In genomic region chr17:8867361-8867981, GRCh38 we compare ENCODE assay signal across 10 cellular contexts. TPM values are rescaled to one million over a fixed set of nuclear protein-coding genes. Genes with fewer than 3 reads are reported as not detected.
A peak's percentile ranks its signal among the peaks of the same experiment; 100 is the strongest.
DNase-seq lines count a peak whose midpoint lies in the region; TF ChIP-seq lines count a peak whose summit lies in the region.
"Had no signal": no experiment of that assay in that cellular context is flagged by ENCODE, and none has a peak within 500 bp of the region (broad histone marks: within the 10 kb centered on the region; RNA-seq: fewer than 3 reads in every experiment).

A gene with protein sequence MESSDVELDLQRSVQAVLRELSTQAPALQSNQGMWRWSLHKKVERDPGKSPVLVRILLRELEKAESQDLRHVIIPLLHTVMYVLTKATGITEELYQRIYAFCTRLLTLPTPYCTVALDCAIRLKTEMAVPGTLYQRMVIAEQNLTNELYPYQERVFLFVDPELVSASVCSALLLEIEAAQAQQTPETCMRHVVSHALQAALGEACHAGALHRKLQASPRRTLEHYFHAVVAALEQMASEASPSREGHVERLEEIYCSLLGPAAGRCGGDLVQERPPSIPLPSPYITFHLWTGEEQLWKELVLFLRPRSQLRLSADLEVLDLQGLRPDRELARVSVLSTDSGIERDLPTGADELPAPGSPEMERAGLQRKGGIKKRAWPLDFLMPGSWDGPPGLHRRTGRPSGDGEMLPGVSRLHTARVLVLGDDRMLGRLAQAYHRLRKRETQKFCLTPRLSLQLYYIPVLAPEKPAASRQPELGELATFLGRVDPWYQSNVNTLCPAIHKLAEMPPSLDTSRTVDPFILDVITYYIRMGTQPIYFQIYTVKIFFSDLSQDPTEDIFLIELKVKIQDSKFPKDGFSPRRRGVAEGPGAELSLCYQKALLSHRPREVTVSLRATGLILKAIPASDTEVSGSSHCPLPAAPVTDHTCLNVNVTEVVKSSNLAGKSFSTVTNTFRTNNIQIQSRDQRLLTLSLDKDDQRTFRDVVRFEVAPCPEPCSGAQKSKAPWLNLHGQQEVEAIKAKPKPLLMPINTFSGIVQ (minus strand): TSS chr17:8867674. CDS start chr17:8849794, 17,880 bp downstream.

- H3K36me3 Mint-ChIP-seq in endodermal cell (ENCODE audit: low read depth), result peaks cover 9% of the 10 kb centered on the region

- H3K9ac ChIP-seq in endodermal cell (ENCODE audit: extremely low read depth, low read length, poor library complexity, severe bottlenecking) (no peak within 1 kb of the TSS), subcutaneous abdominal adipose tissue (ENCODE audit: low read length in 5 of 5) (peak within 1 kb of the TSS in 3 of 5 donors; percentile 26 to 60 (median 48)), Karpas-422 (ENCODE audit: low read length) (no peak within 1 kb of the TSS)

- H3K27me3 ChIP-seq in endodermal cell (ENCODE audit: control insufficient read depth, insufficient read depth, low read length, poor library complexity, severe bottlenecking), result no peaks in the 10 kb centered on the region
- H3K27me3 ChIP-seq in subcutaneous abdominal adipose tissue (ENCODE audit: control insufficient read depth in 5 of 5, insufficient read depth in 4 of 5, low read length in 5 of 5), result peaks cover 0 to 8% (median 2%) of the 10 kb centered on the region in 5 donors
- H3K27me3 ChIP-seq in Karpas-422 (ENCODE audit: low read length), result no peaks in the 10 kb centered on the region
- H3K27me3 ChIP-seq: BE2C had no signal

- no peak for TF ChIP-seq CTCF in endodermal cell (conservative IDR thresholded peaks at IDR 0.05)

- H3K4me3 Mint-ChIP-seq in endodermal cell, result no peak within 1 kb of the TSS

- H2AFZ ChIP-seq in Karpas-422 (ENCODE audit: low read length), result no peak within 1 kb of the TSS

- H3K27ac Mint-ChIP-seq in endodermal cell, result no peak within 1 kb of the TSS

- H3K27ac ChIP-seq in endodermal cell (ENCODE audit: low read depth, low read length), result no peak within 1 kb of the TSS
- no peak within 1 kb of the TSS for H3K27ac ChIP-seq in subcutaneous abdominal adipose tissue (ENCODE audit: low read depth, low read length)
- no peak within 1 kb of the TSS for H3K27ac ChIP-seq in Karpas-422 (ENCODE audit: low read length)

- no peaks in the 10 kb centered on the region for H3K9me2 ChIP-seq in Karpas-422 (replicated peaks; ENCODE audit: insufficient read depth, low read length)

- no peaks in the 10 kb centered on the region for H3K79me2 ChIP-seq in Karpas-422 (ENCODE audit: low read length)

- H3K36me3 ChIP-seq in endodermal cell (ENCODE audit: control insufficient read depth, insufficient read depth, low read length), result no peaks in the 10 kb centered on the region
- H3K36me3 ChIP-seq in subcutaneous abdominal adipose tissue (ENCODE audit: control insufficient read depth in 5 of 5, insufficient read depth in 5 of 5, low read length in 5 of 5), result no peaks in the 10 kb centered on the region
- no peaks in the 10 kb centered on the region for H3K36me3 ChIP-seq in Karpas-422 (ENCODE audit: insufficient read depth, low read length)
- H3K36me3 ChIP-seq: BE2C had no signal

- no peaks in the 10 kb centered on the region for H4K20me1 ChIP-seq in Karpas-422 (ENCODE audit: insufficient read depth, low read depth, low read length)

- H3K4me1 Mint-ChIP-seq in endodermal cell, result peaks cover 22% of the 10 kb centered on the region

- H3K4me1 ChIP-seq in endodermal cell (ENCODE audit: control insufficient read depth, insufficient read depth, low read length), result peaks cover 4% of the 10 kb centered on the region
- peaks cover 0 to 45% (median 6%) of the 10 kb centered on the region in 5 donors for H3K4me1 ChIP-seq in subcutaneous abdominal adipose tissue (ENCODE audit: control insufficient read depth in 5 of 5, insufficient read depth in 5 of 5, low read length in 5 of 5)
- no peaks in the 10 kb centered on the region for H3K4me1 ChIP-seq in Karpas-422 (ENCODE audit: low read length)
- H3K4me1 ChIP-seq: BE2C had no signal

- H3K4me2 ChIP-seq in Karpas-422 (ENCODE audit: low read depth, low read length, poor library complexity, severe bottlenecking), result no peak within 1 kb of the TSS

- DNase-seq in activated gamma-delta T cell treated with Interleukin-2 at 50 U/mL for 16 hours (peak; percentile 33), activated gamma-delta T cell (lab: John Stamatoyannopoulos, UW) (no peak), MV-4-11 (lab: John Stamatoyannopoulos, UW) (peak; percentile 49), endodermal cell (peak; percentile 35), NCI-H1694 treated with DMSO at 0.1 percent for 48 hours (lab: John Stamatoyannopoulos, UW) (no peak), Karpas-422 (no peak), D341Med (ENCODE audit: low spot score) (no peak)
- DNase-seq: BE2C, NCI-H446 had no signal

- H3K9me3 ChIP-seq in endodermal cell (ENCODE audit: control insufficient read depth, low read length), result no peaks in the 10 kb centered on the region
- H3K9me3 ChIP-seq in subcutaneous abdominal adipose tissue (ENCODE audit: control insufficient read depth in 5 of 5, low read length in 5 of 5), result peaks cover 0 to 4% (median 0%) of the 10 kb centered on the region in 5 donors
- H3K9me3 ChIP-seq in Karpas-422 (ENCODE audit: low read length), result no peaks in the 10 kb centered on the region
- H3K9me3 ChIP-seq: BE2C had no signal

- no peaks in the 10 kb centered on the region for H3K9me3 Mint-ChIP-seq in endodermal cell

- no peaks in the 10 kb centered on the region for H3K27me3 Mint-ChIP-seq in endodermal cell (ENCODE audit: insufficient read depth)

- H3K4me3 ChIP-seq in endodermal cell (ENCODE audit: low read length), result no peak within 1 kb of the TSS
- H3K4me3 ChIP-seq in subcutaneous abdominal adipose tissue (ENCODE audit: low read depth in 1 of 5, low read length in 5 of 5), result peak within 1 kb of the TSS; percentile 9 to 61 (median 36)
- no peak within 1 kb of the TSS for H3K4me3 ChIP-seq in Karpas-422 (ENCODE audit: low read length)

- WGBS in endodermal cell (ENCODE audit: insufficient coverage in 1 of 2, insufficient read length in 1 of 2), 2 experiments, result 88 to 91% methylated on average over 10 to 12 of the region's 12 CpGs

RNA-seq across cellular contexts. Expression of the gene that starts here (rescaled TPM):
- 1 to 10 TPM; 2.1 to 2.5 TPM for total RNA-seq in endodermal cell
- 0.25 TPM for polyA plus RNA-seq in endodermal cell (2013, experiment 1 of 2)
- 0.17 TPM for polyA plus RNA-seq in endodermal cell (2013, experiment 2 of 2)
- total RNA-seq in Karpas-422 (2014; rRNA removed; shearing (Covaris generic); ENCODE audit: low replicate concordance), result not detected in 2 replicates

Comparison
In these comparisons a context has a peak if more than half of its experiments do, and no peak if none do; other contexts are left out.
1. DNase-seq: peak in activated gamma-delta T cell treated with Interleukin-2 at 50 U/mL for 16 hours (single experiment), MV-4-11 (single experiment) and endodermal cell (single experiment); none in activated gamma-delta T cell (single experiment), NCI-H1694 treated with DMSO at 0.1 percent for 48 hours (single experiment), Karpas-422 (single experiment) and D341Med (single experiment).
2. H3K4me3 ChIP-seq: peak in subcutaneous abdominal adipose tissue (5 of 5); none in endodermal cell (single experiment) and Karpas-422 (single experiment).
3. H3K9ac ChIP-seq: peak in subcutaneous abdominal adipose tissue (3 of 5); none in endodermal cell (single experiment) and Karpas-422 (single experiment).